Comparison of ENCODE assay signal across 10 cellular contexts in genomic region chr7:55192718-55193117, GRCh38.
DNase-seq lines count a peak whose midpoint lies in the region; ATAC-seq and TF ChIP-seq lines count a peak whose summit lies in the region.
"Had no signal": no experiment of that assay in that cellular context is flagged by ENCODE, and none has a peak within 500 bp of the region (broad histone marks: within the 10 kb centered on the region; RNA-seq: fewer than 3 reads in every experiment).

No MANE protein-coding gene starts in this region.

- no peak overlapping the region for H3K4me3 ChIP-seq in SJCRH30
- H3K4me3 ChIP-seq in fibroblast of the aortic adventitia (ENCODE audit: low read depth, low read length), result no peak overlapping the region
- no peak overlapping the region for H3K4me3 ChIP-seq in subcutaneous abdominal adipose tissue (ENCODE audit: low read depth in 1 of 5, low read length in 5 of 5)

- TF ChIP-seq CTCF in fibroblast of the aortic adventitia (IDR thresholded peaks at IDR 0.05; ENCODE audit: insufficient read depth, low read length), result peak; percentile 11

- DNase-seq in H4 (ENCODE audit: low spot score) (peak; percentile 61), SJCRH30 (no peak), fibroblast of the aortic adventitia (ENCODE audit: low read depth) (peak; percentile 93), SHP77 treated with DMSO at 0.1 percent for 48 hours (lab: John Stamatoyannopoulos, UW) (no peak), NCI-H1048 (lab: John Stamatoyannopoulos, UW) (no peak)
- DNase-seq: activated naive CD4-positive, alpha-beta T cell; NCI-H82; substantia nigra had no signal

- H3K4me1 ChIP-seq in SJCRH30 (peaks cover 17% of the 10 kb centered on the region), subcutaneous abdominal adipose tissue (ENCODE audit: control insufficient read depth in 5 of 5, insufficient read depth in 5 of 5, low read length in 5 of 5) (peaks cover 0 to 42% (median 11%) of the 10 kb centered on the region in 5 donors)

- no peak overlapping the region for H3K9ac ChIP-seq in subcutaneous abdominal adipose tissue (ENCODE audit: low read length in 5 of 5)

- H3K27ac ChIP-seq in SJCRH30, result peak overlapping the region; percentile 74
- H3K27ac ChIP-seq in subcutaneous abdominal adipose tissue (ENCODE audit: low read depth, low read length), result peak overlapping the region; percentile 34

- ATAC-seq in GM21447 (IDR thresholded peaks at IDR 0.05; ENCODE audit: unreplicated experiment), result no peak

- H3K36me3 ChIP-seq in SJCRH30 (peaks cover 2% of the 10 kb centered on the region; the same call in 1 of the 2 replicates), subcutaneous abdominal adipose tissue (ENCODE audit: control insufficient read depth in 5 of 5, insufficient read depth in 5 of 5, low read length in 5 of 5) (peaks cover 2 to 30% (median 19%) of the 10 kb centered on the region in 5 donors)

- H3K9me3 ChIP-seq in SJCRH30 (replicated peaks) (no peaks in the 10 kb centered on the region), subcutaneous abdominal adipose tissue (ENCODE audit: control insufficient read depth in 5 of 5, low read length in 5 of 5) (no peaks in the 10 kb centered on the region)

- no peaks in the 10 kb centered on the region for H3K27me3 ChIP-seq in SJCRH30
- no peaks in the 10 kb centered on the region for H3K27me3 ChIP-seq in subcutaneous abdominal adipose tissue (ENCODE audit: control insufficient read depth in 5 of 5, insufficient read depth in 4 of 5, low read length in 5 of 5)

Comparison
In these comparisons a context has a peak if more than half of its experiments do, and no peak if none do; other contexts are left out.
1. DNase-seq: peak in H4 (single experiment) and fibroblast of the aortic adventitia (single experiment); none in SJCRH30 (0 of 2), SHP77 treated with DMSO at 0.1 percent for 48 hours (single experiment) and NCI-H1048 (single experiment).